Comparison of ENCODE assay signal across 8 cellular contexts in the genomic region with DNA sequence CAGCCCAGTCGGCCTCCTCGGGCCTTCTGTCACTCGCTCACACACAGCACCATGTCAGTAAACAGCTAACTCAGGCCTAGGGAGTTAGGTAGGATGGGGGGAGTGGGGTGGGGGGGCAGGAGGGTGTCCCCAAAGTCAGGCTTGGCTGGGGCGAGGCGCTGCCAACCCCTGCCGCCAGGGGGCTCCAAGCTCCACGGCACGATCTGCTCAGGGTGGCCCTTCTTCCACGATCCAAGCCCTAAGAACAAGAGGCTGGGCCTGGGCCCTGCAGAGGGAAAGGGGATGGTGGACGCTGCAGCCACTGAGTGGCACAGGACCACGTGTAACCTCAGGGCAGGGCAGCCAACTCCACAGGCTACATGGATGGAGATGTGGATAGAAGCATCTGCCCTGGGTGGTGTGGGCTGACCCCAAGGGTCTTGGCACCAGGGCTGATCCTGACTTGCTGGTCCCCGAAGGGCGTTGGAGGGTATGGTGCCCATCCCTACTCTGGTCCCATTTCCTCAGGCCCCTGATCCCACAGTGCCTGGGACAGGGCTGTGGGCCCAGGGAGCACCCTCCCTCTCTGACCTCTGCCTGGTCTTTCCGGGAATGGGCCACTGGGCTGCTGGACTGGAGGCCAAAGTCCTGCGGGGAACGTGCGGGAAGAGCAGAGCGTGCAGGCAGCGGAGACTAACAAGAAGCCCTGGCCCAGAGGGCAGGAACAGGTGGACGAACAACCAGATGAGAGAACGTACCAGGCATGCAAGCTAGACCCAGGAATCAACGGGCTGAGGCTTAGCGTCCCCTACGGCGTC. TPM values are rescaled to one million over a fixed set of nuclear protein-coding genes. Genes with fewer than 3 reads are reported as not detected.
DNase-seq lines count a peak whose midpoint lies in the region; ATAC-seq and TF ChIP-seq lines count a peak whose summit lies in the region.

No MANE protein-coding gene starts in this region.

- POLR2A ChIA-PET in CD4-positive, alpha-beta memory T cell (lab: Charles Lee; ENCODE audit: partially characterized antibody), result interaction anchor here (0.8 to 2.4 kb wide), 3 partner anchors 25 to 160 kb away, joined by 3 to 13 read pairs (median 3); partner anchors contain the start of genes TANGO2 and ZDHHC8

- 48 to 59% methylated on average over 25 of the region's 25 CpGs for WGBS in sigmoid colon, 2 donors

- H3K27ac Mint-ChIP-seq in CD4-positive, alpha-beta memory T cell, result no peak overlapping the region

- H3K27me3 ChIP-seq in CD4-positive, alpha-beta memory T cell (ENCODE audit: insufficient read depth, low read length), result no peaks in the 10 kb centered on the region
- H3K27me3 ChIP-seq in left ventricle myocardium inferior (ENCODE audit: low read depth), result no peaks in the 10 kb centered on the region
- H3K27me3 ChIP-seq in sigmoid colon, result no peaks in the 10 kb centered on the region

- H3K9me3 Mint-ChIP-seq in CD4-positive, alpha-beta memory T cell, result no peaks in the 10 kb centered on the region

- H3K36me3 Mint-ChIP-seq in CD4-positive, alpha-beta memory T cell, result peaks cover 4 to 10% of the 10 kb centered on the region in 2 donors

- peak; percentile 64 to 79 (median 69) for DNase-seq in CD4-positive, alpha-beta memory T cell
- DNase-seq in SW480 (ENCODE audit: low spot score), result peak; percentile 52
- peak; percentile 65 for DNase-seq in activated naive CD8-positive, alpha-beta T cell treated with anti-CD3 and anti-CD28 coated beads, Interleukin-2, amount 50 U/mL, for 16 hours (ENCODE audit: low read depth, low spot score)
- peak; percentile 71 for DNase-seq in left ventricle myocardium inferior
- peak; percentile 83 for DNase-seq in sigmoid colon
- no peak for DNase-seq in NCI-H774 (lab: John Stamatoyannopoulos, UW)

- ATAC-seq in HG03432 (IDR thresholded peaks at IDR 0.05; ENCODE audit: unreplicated experiment) (peak; percentile 51), GM21717 (IDR thresholded peaks at IDR 0.05; ENCODE audit: unreplicated experiment) (no peak)

- intact Hi-C loops in CD4-positive, alpha-beta memory T cell (cut with micrococcal nuclease), result loop anchor here (1.0 to 2.0 kb wide), 4 partner anchors 58 to 314 kb away; partner anchors contain the start of gene RTN4R
- intact Hi-C loops in left ventricle myocardium inferior (cut with micrococcal nuclease), result loop anchor here (5.0 kb wide), 1 partner anchor 42 kb away; no protein-coding TSS in a partner anchor
- intact Hi-C loops in sigmoid colon (cut with DNase I), result loop anchor here (1.0 to 10.0 kb wide), 2 partner anchors 43 to 114 kb away; partner anchors contain the start of gene DGCR8

- H3K9me3 ChIP-seq in CD4-positive, alpha-beta memory T cell (ENCODE audit: control insufficient read depth in 1 of 2, low read length in 2 of 2), result no peaks in the 10 kb centered on the region
- H3K9me3 ChIP-seq in left ventricle myocardium inferior (replicated peaks) (no peaks in the 10 kb centered on the region), sigmoid colon (no peaks in the 10 kb centered on the region)

- no peaks in the 10 kb centered on the region for H3K27me3 Mint-ChIP-seq in CD4-positive, alpha-beta memory T cell

- no peak for TF ChIP-seq POLR2A in sigmoid colon (IDR thresholded peaks at IDR 0.05)

- TF ChIP-seq CTCF in left ventricle myocardium inferior (IDR thresholded peaks at IDR 0.05; ENCODE audit: borderline replicate concordance) (peak; percentile 98), sigmoid colon (IDR thresholded peaks at IDR 0.05) (peak; percentile 85 to 98 (median 88))

- H3K4me3 Mint-ChIP-seq in CD4-positive, alpha-beta memory T cell, result no peak overlapping the region

- CTCF ChIA-PET in CD4-positive, alpha-beta memory T cell (lab: Charles Lee; ENCODE audit: partially characterized antibody), result interaction anchor here (0.6 to 4.1 kb wide), 5 partner anchors 42 to 395 kb away, joined by 3 to 26 read pairs (median 3); no protein-coding TSS in a partner anchor

- peaks cover 0 to 7% (median 5%) of the 10 kb centered on the region in 4 donors for H3K4me1 Mint-ChIP-seq in CD4-positive, alpha-beta memory T cell

- H3K4me1 ChIP-seq in CD4-positive, alpha-beta memory T cell (ENCODE audit: insufficient read depth, low read length), result peaks cover 12% of the 10 kb centered on the region
- H3K4me1 ChIP-seq in left ventricle myocardium inferior (peaks cover 36% of the 10 kb centered on the region), sigmoid colon (peaks cover 0 to 19% (median 16%) of the 10 kb centered on the region in 4 donors)

- H3K27ac ChIP-seq in CD4-positive, alpha-beta memory T cell (ENCODE audit: low read depth, low read length), result no peak overlapping the region
- H3K27ac ChIP-seq in left ventricle myocardium inferior (replicated peaks) (peak overlapping the region; percentile 48), sigmoid colon (peak overlapping the region; percentile 4 to 50 (median 30))

- no peak overlapping the region for H3K4me3 ChIP-seq in CD4-positive, alpha-beta memory T cell (ENCODE audit: low read length in 2 of 2)
- no peak overlapping the region for H3K4me3 ChIP-seq in left ventricle myocardium inferior
- no peak overlapping the region for H3K4me3 ChIP-seq in sigmoid colon

- H3K36me3 ChIP-seq in CD4-positive, alpha-beta memory T cell (ENCODE audit: insufficient read depth, low read length), result peaks cover 7% of the 10 kb centered on the region
- H3K36me3 ChIP-seq in left ventricle myocardium inferior (peaks cover 70% of the 10 kb centered on the region), sigmoid colon (peaks cover 6 to 66% (median 12%) of the 10 kb centered on the region in 4 donors)

- no peak for TF ChIP-seq EP300 in sigmoid colon (IDR thresholded peaks at IDR 0.05)

RNA-seq across cellular contexts. Expression of gene TXNRD2, which starts 29.1 kb away (rescaled TPM):
- total RNA-seq in CD4-positive, alpha-beta memory T cell, result 10 to 100 TPM; 34.2 to 35.9 TPM
- polyA plus RNA-seq in CD4-positive, alpha-beta memory T cell, result 10 to 100 TPM in 1 of 2 donors, 1 to 10 TPM in 1; 8.5 to 11.2 TPM
- total RNA-seq in left ventricle myocardium inferior, result 35.2 TPM
- total RNA-seq in sigmoid colon, result 10 to 100 TPM; 16.3 to 29.6 (median 21.1) TPM
- polyA plus RNA-seq in sigmoid colon, result 10 to 100 TPM; 13.2 to 18.3 (median 16.6) TPM

RNA-seq across cellular contexts. Expression of gene COMT, which starts 29.1 kb away (rescaled TPM):
- 10 to 100 TPM; 36.8 to 39.2 TPM for total RNA-seq in CD4-positive, alpha-beta memory T cell
- polyA plus RNA-seq in CD4-positive, alpha-beta memory T cell, result 10 to 100 TPM; 93.1 to 93.9 TPM
- 81.5 TPM for total RNA-seq in left ventricle myocardium inferior
- 100 to 1,000 TPM; 106 to 162 (median 112) TPM for total RNA-seq in sigmoid colon
- 10 to 100 TPM; 62.5 to 97.6 (median 68.4) TPM for polyA plus RNA-seq in sigmoid colon

RNA-seq across cellular contexts. Expression of gene ARVCF, which starts 45.9 kb away (rescaled TPM):
- 1 to 10 TPM; 3.5 to 4.2 TPM for total RNA-seq in CD4-positive, alpha-beta memory T cell
- polyA plus RNA-seq in CD4-positive, alpha-beta memory T cell, result under 1 TPM in 1 of 2 donors, not detected in 1; 0.28 TPM
- total RNA-seq in left ventricle myocardium inferior (25.4 TPM), sigmoid colon (10 to 100 TPM; 14.6 to 33.8 (median 24.5) TPM)
- 10 to 100 TPM in 1 of 3 donors, 1 to 10 TPM in 2; 3.9 to 13.3 (median 6.0) TPM for polyA plus RNA-seq in sigmoid colon

RNA-seq across cellular contexts. Expression of gene TANGO2, which starts 50.2 kb away (rescaled TPM):
- total RNA-seq in CD4-positive, alpha-beta memory T cell, result 10 to 100 TPM; 50.6 to 51.5 TPM
- polyA plus RNA-seq in CD4-positive, alpha-beta memory T cell, result 10 to 100 TPM; 40.9 to 43.9 TPM
- total RNA-seq in left ventricle myocardium inferior (71.7 TPM), sigmoid colon (10 to 100 TPM; 24.2 to 36.6 (median 31.9) TPM)
- 10 to 100 TPM; 27.0 to 46.2 (median 27.8) TPM for polyA plus RNA-seq in sigmoid colon
